Comparison of ENCODE assay signal across 8 cellular contexts in genomic region chr1:245953876-245954660, GRCh38.
DNase-seq lines count a peak whose midpoint lies in the region; ATAC-seq and TF ChIP-seq lines count a peak whose summit lies in the region.

No MANE protein-coding gene starts in this region.

- peak overlapping the region; percentile 82 for H3K4me3 Mint-ChIP-seq in memory B cell
- no peak overlapping the region for H3K4me3 Mint-ChIP-seq in endodermal cell

- 86 to 96% methylated on average over 6 to 8 of the region's 8 CpGs for WGBS in endodermal cell (ENCODE audit: insufficient coverage in 1 of 2, insufficient read length in 1 of 2), 2 experiments

- peak; percentile 63 for DNase-seq in activated effector memory CD4-positive, alpha-beta T cell treated with anti-CD3 and anti-CD28 coated beads, Interleukin-2, amount 50 U/mL, for 16 hours
- DNase-seq in activated effector memory CD4-positive, alpha-beta T cell treated with Interleukin-2 at 50 U/mL for 16 hours: no peak
- DNase-seq in activated naive CD4-positive, alpha-beta T cell treated with anti-CD3 and anti-CD28 coated beads, Interleukin-2, amount 50 U/mL, for 72 hours (ENCODE audit: low spot score in 2 of 2): no peak
- DNase-seq in memory B cell (ENCODE audit: low spot score in 2 of 2): no peak
- no peak for DNase-seq in stimulated activated CD4-positive, alpha-beta T cell treated with anti-CD3 and anti-CD28 coated beads, Interleukin-4, amount 100 ng/mL, for 4 hours
- DNase-seq in endodermal cell: no peak
- DNase-seq in NCI-H446 (lab: John Stamatoyannopoulos, UW): no peak

- no peak overlapping the region for H3K27ac ChIP-seq in endodermal cell (ENCODE audit: low read depth, low read length)

- H3K4me1 Mint-ChIP-seq in memory B cell: peaks cover 19% of the 10 kb centered on the region
- peaks cover 3% of the 10 kb centered on the region for H3K4me1 Mint-ChIP-seq in endodermal cell

- no peaks in the 10 kb centered on the region for H3K9me3 Mint-ChIP-seq in activated naive CD4-positive, alpha-beta T cell treated with anti-CD3 and anti-CD28 coated beads, Interleukin-2, amount 50 U/mL, for 72 hours
- H3K9me3 Mint-ChIP-seq in memory B cell (no peaks in the 10 kb centered on the region), endodermal cell (no peaks in the 10 kb centered on the region)

- H3K27ac Mint-ChIP-seq in activated naive CD4-positive, alpha-beta T cell treated with anti-CD3 and anti-CD28 coated beads, Interleukin-2, amount 50 U/mL, for 72 hours: peak overlapping the region; percentile 46 to 97
- H3K27ac Mint-ChIP-seq in memory B cell (peak overlapping the region; percentile 99), endodermal cell (no peak overlapping the region)

- ATAC-seq in HG03108 (IDR thresholded peaks at IDR 0.05; ENCODE audit: unreplicated experiment) (peak; percentile 51), memory B cell (ENCODE audit: low read depth) (peak; percentile 75)
- ATAC-seq in activated naive CD4-positive, alpha-beta T cell treated with anti-CD3 and anti-CD28 coated beads, Interleukin-2, amount 50 U/mL, for 72 hours: peak; percentile 43 to 44

- no peaks in the 10 kb centered on the region for H3K36me3 Mint-ChIP-seq in activated naive CD4-positive, alpha-beta T cell treated with anti-CD3 and anti-CD28 coated beads, Interleukin-2, amount 50 U/mL, for 72 hours
- H3K36me3 Mint-ChIP-seq in memory B cell: peaks cover 2% of the 10 kb centered on the region
- H3K36me3 Mint-ChIP-seq in endodermal cell (ENCODE audit: low read depth): no peaks in the 10 kb centered on the region

- H3K9me3 ChIP-seq in endodermal cell (ENCODE audit: control insufficient read depth, low read length): no peaks in the 10 kb centered on the region

- no peaks in the 10 kb centered on the region for H3K27me3 Mint-ChIP-seq in memory B cell
- no peaks in the 10 kb centered on the region for H3K27me3 Mint-ChIP-seq in endodermal cell (ENCODE audit: insufficient read depth)

- H3K36me3 ChIP-seq in endodermal cell (ENCODE audit: control insufficient read depth, insufficient read depth, low read length): no peaks in the 10 kb centered on the region

- H3K27me3 ChIP-seq in endodermal cell (ENCODE audit: control insufficient read depth, insufficient read depth, low read length, poor library complexity, severe bottlenecking): no peaks in the 10 kb centered on the region

- TF ChIP-seq CTCF in endodermal cell (conservative IDR thresholded peaks at IDR 0.05): no peak

- no peak overlapping the region for H3K4me3 ChIP-seq in endodermal cell (ENCODE audit: low read length)

- no peaks in the 10 kb centered on the region for H3K4me1 ChIP-seq in endodermal cell (ENCODE audit: control insufficient read depth, insufficient read depth, low read length)

- H3K9ac ChIP-seq in endodermal cell (ENCODE audit: extremely low read depth, low read length, poor library complexity, severe bottlenecking): no peak overlapping the region
